In genomic region chr1:36576118-36576517, GRCh38 we compare ENCODE assay signal across 8 cellular contexts.
DNase-seq lines count a peak whose midpoint lies in the region; ATAC-seq and TF ChIP-seq lines count a peak whose summit lies in the region.

No MANE protein-coding gene starts in this region.

- no peak overlapping the region for H3K14ac ChIP-seq in H9 (ENCODE audit: insufficient read depth, low read length)

- no peak overlapping the region for H3T11ph ChIP-seq in H9 (ENCODE audit: low read length)

- H3K36me3 ChIP-seq in BLaER1 treated with 17β-estradiol and CSF1 and Interleukin-3, amounts not matched to agents 10 nM and 100 nM, result no peaks in the 10 kb centered on the region

- H3K36me3 Mint-ChIP-seq in H9 (ENCODE audit: insufficient read depth in 1 of 3, low read depth in 3 of 3), result no peaks in the 10 kb centered on the region
- H3K36me3 Mint-ChIP-seq in osteocyte (ENCODE audit: unreplicated experiment), result no peaks in the 10 kb centered on the region

- peaks cover 0 to 17% (median 12%) of the 10 kb centered on the region in 10 experiments; a peak in 14 of 20 replicates for H3K4me1 ChIP-seq in BLaER1 treated with 17β-estradiol and CSF1 and Interleukin-3, amounts not matched to agents 10 nM and 100 nM
- no peaks in the 10 kb centered on the region for H3K4me1 ChIP-seq in H9 (ENCODE audit: insufficient read depth, low read length)

- peak overlapping the region in 8 of 11 experiments; percentile 26 to 69 (median 52); a peak in 12 of 22 replicates for H3K4me2 ChIP-seq in BLaER1 treated with 17β-estradiol and CSF1 and Interleukin-3, amounts not matched to agents 10 nM and 100 nM
- H3K4me2 ChIP-seq in H9 (ENCODE audit: insufficient read depth, insufficient read length, low read length), result no peak overlapping the region

- H3K4me3 ChIP-seq in BLaER1 treated with 17β-estradiol and CSF1 and Interleukin-3, amounts not matched to agents 10 nM and 100 nM, result no peak overlapping the region
- no peak overlapping the region for H3K4me3 ChIP-seq in fibroblast of the aortic adventitia (ENCODE audit: low read depth, low read length)

- no peak overlapping the region for H3K4ac ChIP-seq in H9 (ENCODE audit: low read depth, low read length)

- no peak overlapping the region for H4K5ac ChIP-seq in H9 (ENCODE audit: insufficient read length, low read depth, low read length)

- ATAC-seq in HG02885 (IDR thresholded peaks at IDR 0.05; ENCODE audit: poor library complexity, unreplicated experiment) (no peak), GM18909 (IDR thresholded peaks at IDR 0.05; ENCODE audit: poor library complexity, unreplicated experiment) (no peak)

- no peak overlapping the region for H2BK5ac ChIP-seq in H9 (ENCODE audit: insufficient read length, low read length)

- H3K9me3 Mint-ChIP-seq in H9 (no peaks in the 10 kb centered on the region), osteocyte (ENCODE audit: unreplicated experiment) (no peaks in the 10 kb centered on the region)

- H2BK120ac ChIP-seq in H9 (ENCODE audit: low read depth, low read length, poor library complexity, severe bottlenecking), result no peak overlapping the region

- no CpG with 5 or more reads among the region's 7 CpGs for WGBS in H9 (ENCODE audit: extremely low coverage, insufficient read length, low lambda C conversion rate)

- H3K27ac ChIP-seq in BLaER1 treated with 17β-estradiol and CSF1 and Interleukin-3, amounts not matched to agents 10 nM and 100 nM, result no peak overlapping the region
- no peak overlapping the region for H3K27ac ChIP-seq in H9 (ENCODE audit: insufficient read length, low read depth, low read length)

- no peak overlapping the region for H2BK12ac ChIP-seq in H9 (ENCODE audit: insufficient read length, low read depth, low read length)

- no peak overlapping the region for H2BK15ac ChIP-seq in H9 (ENCODE audit: low read depth, low read length)

- H3K4me1 Mint-ChIP-seq in H9 (peaks cover 25 to 34% of the 10 kb centered on the region in 2 experiments), osteocyte (ENCODE audit: unreplicated experiment) (no peaks in the 10 kb centered on the region)

- H4K8ac ChIP-seq in H9 (replicated peaks; ENCODE audit: insufficient read length, low read depth, low read length), result no peak overlapping the region

- H3K56ac ChIP-seq in H9 (ENCODE audit: insufficient read length, low read depth, low read length), result no peak overlapping the region

- no peaks in the 10 kb centered on the region for H3K9me3 ChIP-seq in BLaER1 treated with 17β-estradiol and CSF1 and Interleukin-3, amounts not matched to agents 10 nM and 100 nM (replicated peaks in 1 of 11)
- H3K9me3 ChIP-seq in H9 (ENCODE audit: control insufficient read depth, low read depth, low read length), result no peaks in the 10 kb centered on the region

- H3K27ac Mint-ChIP-seq in H9 (no peak overlapping the region), osteocyte (ENCODE audit: unreplicated experiment) (no peak overlapping the region)

- H3K79me2 ChIP-seq in H9 (ENCODE audit: insufficient read depth, low read length), result no peaks in the 10 kb centered on the region

- H2AK5ac ChIP-seq in H9 (ENCODE audit: insufficient read length, low read length), result no peak overlapping the region

- no peaks in the 10 kb centered on the region for H3K23me2 ChIP-seq in H9 (ENCODE audit: insufficient read length, low read depth, low read length, poor library complexity, severe bottlenecking)

- no peak overlapping the region for H2BK20ac ChIP-seq in H9 (ENCODE audit: low read depth, low read length, poor library complexity, severe bottlenecking)

- no peak overlapping the region for H2AFZ ChIP-seq in H9 (ENCODE audit: low read length)

- no peak overlapping the region for H3K23ac ChIP-seq in H9 (ENCODE audit: insufficient read length, low read depth, low read length)

- H3K27me3 Mint-ChIP-seq in H9 (ENCODE audit: low read depth) (peaks cover 16% of the 10 kb centered on the region), osteocyte (ENCODE audit: unreplicated experiment) (peaks cover 19% of the 10 kb centered on the region)

- peak overlapping the region in 2 of 11 experiments; percentile 10 to 18; a peak in 1 of 22 replicates for H3K9ac ChIP-seq in BLaER1 treated with 17β-estradiol and CSF1 and Interleukin-3, amounts not matched to agents 10 nM and 100 nM
- H3K9ac ChIP-seq in H9 (ENCODE audit: extremely low read depth, insufficient read length, low read length), result no peak overlapping the region

- no peaks in the 10 kb centered on the region for H3K79me1 ChIP-seq in H9 (ENCODE audit: insufficient read depth, low read depth, low read length, poor library complexity, severe bottlenecking)

- no peaks in the 10 kb centered on the region for H3K27me3 ChIP-seq in BLaER1 treated with 17β-estradiol and CSF1 and Interleukin-3, amounts not matched to agents 10 nM and 100 nM
- no peaks in the 10 kb centered on the region for H3K27me3 ChIP-seq in H9 (ENCODE audit: insufficient read depth, low read length)

- H3K4me3 Mint-ChIP-seq in H9 (no peak overlapping the region), osteocyte (ENCODE audit: unreplicated experiment) (no peak overlapping the region)

- TF ChIP-seq CTCF in H9 (conservative IDR thresholded peaks at IDR 0.05) (peak; percentile 91), fibroblast of the aortic adventitia (IDR thresholded peaks at IDR 0.05; ENCODE audit: insufficient read depth, low read length) (peak; percentile 89), osteocyte (IDR thresholded peaks at IDR 0.05) (peak; percentile 87)

- H4K91ac ChIP-seq in H9 (ENCODE audit: insufficient read length, low read depth, low read length), result no peak overlapping the region

- 0 out of 22 replicates have a peak, but pooled peaks cover 0 to 5% (median 0%) of the 10 kb centered on the region in 11 experiments for H4K20me1 ChIP-seq in BLaER1 treated with 17β-estradiol and CSF1 and Interleukin-3, amounts not matched to agents 10 nM and 100 nM
- H4K20me1 ChIP-seq in H9 (ENCODE audit: control insufficient read depth, insufficient read depth, insufficient read length), result no peaks in the 10 kb centered on the region

- peak; percentile 89 for DNase-seq in H9
- peak; percentile 64 for DNase-seq in NCI-H774 (lab: John Stamatoyannopoulos, UW)
- DNase-seq in activated T-cell treated with anti-CD3 and anti-CD28 coated beads for 48 hours (ENCODE audit: low read depth), result peak; percentile 47
- peak; percentile 35 for DNase-seq in fibroblast of the aortic adventitia (ENCODE audit: low read depth)
- peak; percentile 87 for DNase-seq in osteocyte (ENCODE audit: extremely low spot score, unreplicated experiment)

- H3K18ac ChIP-seq in H9 (ENCODE audit: insufficient read length, low read depth, low read length), result no peak overlapping the region

Comparison
In these comparisons a context has a peak if more than half of its experiments do, and no peak if none do; other contexts are left out.
1. DNase-seq: peak in every context shown above with its lines; median percentile 89 in H9; 87 in osteocyte; 64 in NCI-H774; 47 in activated T-cell treated with anti-CD3 and anti-CD28 coated beads for 48 hours; 35 in fibroblast of the aortic adventitia.